In the genomic region with DNA sequence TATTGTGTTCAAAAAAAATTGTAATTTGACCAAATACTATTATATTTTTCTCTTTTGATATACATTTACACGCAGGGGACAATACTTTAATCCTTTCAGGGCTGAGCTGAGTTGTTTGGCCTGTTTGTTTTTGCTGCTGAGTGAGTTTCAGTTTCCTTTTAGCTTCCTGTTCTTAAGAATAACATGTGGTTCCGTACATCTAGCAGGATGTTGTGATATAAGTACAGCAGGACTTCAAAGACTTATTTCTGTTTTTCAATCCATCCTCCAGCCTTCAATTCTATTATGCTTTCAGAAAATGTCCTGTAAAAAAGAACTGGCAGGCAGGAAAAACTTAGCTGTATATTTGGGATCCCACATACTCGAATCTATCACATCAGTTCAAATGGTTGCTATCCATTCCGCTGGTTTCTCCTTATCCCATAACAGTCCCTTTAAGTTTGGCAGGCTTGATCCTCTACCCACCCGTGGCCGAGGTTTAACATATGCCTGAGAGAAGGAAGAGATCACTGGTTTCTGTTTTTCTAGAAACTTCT, we compare ENCODE assay signal across 8 cellular contexts.
A peak's percentile ranks its signal among the peaks of the same experiment; 100 is the strongest.
DNase-seq lines count a peak whose midpoint lies in the region; ATAC-seq and TF ChIP-seq lines count a peak whose summit lies in the region.

No MANE protein-coding gene starts in this region.

- WGBS in SK-N-SH (ENCODE audit: low lambda C conversion rate) = 49% methylated on average over 6 of the region's 6 CpGs

- no peaks in the 10 kb centered on the region; the same call in 1 of the 2 replicates for H3K9me2 ChIP-seq in SK-N-SH

- H3K27ac ChIP-seq in SK-N-SH (ENCODE audit: low read depth in 2 of 2, low read length in 1 of 2) = no peak overlapping the region
- H3K27ac ChIP-seq in skeletal muscle tissue (ENCODE audit: low read depth, low read length) = peak overlapping the region; percentile 37

- peak overlapping the region; percentile 68 for H2AFZ ChIP-seq in SK-N-SH (ENCODE audit: low read depth)

- no peaks in the 10 kb centered on the region for H4K20me1 ChIP-seq in SK-N-SH (ENCODE audit: insufficient read depth)

- H3K4me3 ChIP-seq in SK-N-SH (ENCODE audit: low read depth in 2 of 2, low read length in 1 of 2) (peak overlapping the region in 1 of 2 experiments; percentile 26; a peak in 1 of 4 replicates), fibroblast of the aortic adventitia (ENCODE audit: low read depth, low read length) (no peak overlapping the region), skeletal muscle tissue (ENCODE audit: low read length in 3 of 3) (peak overlapping the region in 1 of 3 donors; percentile 0)

- H3K4me1 ChIP-seq in SK-N-SH (ENCODE audit: control insufficient read depth in 1 of 2, insufficient read depth in 2 of 2, low read depth in 1 of 2, low read length in 1 of 2) (no peaks in the 10 kb centered on the region; a peak in 1 of 4 replicates), skeletal muscle tissue (ENCODE audit: control insufficient read depth in 3 of 3, insufficient read depth in 3 of 3, low read length in 3 of 3) (no peaks in the 10 kb centered on the region)

- H3K27me3 ChIP-seq in SK-N-SH (ENCODE audit: insufficient read depth) = no peaks in the 10 kb centered on the region
- no peaks in the 10 kb centered on the region for H3K27me3 ChIP-seq in skeletal muscle tissue (ENCODE audit: control insufficient read depth in 3 of 3, insufficient read depth in 3 of 3, low read length in 3 of 3)

- DNase-seq in A172 (ENCODE audit: low spot score) (peak; percentile 42), SK-N-SH (no peak), fibroblast of the aortic adventitia (ENCODE audit: low read depth) (peak; percentile 29), NOMO-1 treated with dmso at 0.1 percent for 144 hours (lab: John Stamatoyannopoulos, UW; ENCODE audit: unreplicated experiment) (no peak), mesenteric fat pad (ENCODE audit: low spot score) (no peak)

- no peak overlapping the region; the same call in 1 of the 2 replicates for H3K4me2 ChIP-seq in SK-N-SH

- H3K79me2 ChIP-seq in SK-N-SH (ENCODE audit: insufficient read depth) = no peaks in the 10 kb centered on the region

- H3K9ac ChIP-seq in SK-N-SH (no peak overlapping the region), skeletal muscle tissue (ENCODE audit: low read depth in 1 of 3, low read length in 3 of 3) (no peak overlapping the region)

- TF ChIP-seq CTCF in SK-N-SH (IDR thresholded peaks at IDR 0.05) (no peak), fibroblast of the aortic adventitia (IDR thresholded peaks at IDR 0.05; ENCODE audit: insufficient read depth, low read length) (no peak)

- H3K9me3 ChIP-seq in SK-N-SH (peaks cover 5% of the 10 kb centered on the region; the same call in 1 of the 2 replicates), skeletal muscle tissue (ENCODE audit: control insufficient read depth in 3 of 3, low read length in 3 of 3) (no peaks in the 10 kb centered on the region)

- no peak for TF ChIP-seq RAD21 in SK-N-SH (IDR thresholded peaks at IDR 0.05; ENCODE audit: low read length)

- POLR2A ChIA-PET in SK-N-SH (lab: Yijun Ruan, JAX) = no interaction called here

- no peaks in the 10 kb centered on the region for H3F3A ChIP-seq in SK-N-SH (replicated peaks; ENCODE audit: insufficient read depth)

- no peaks in the 10 kb centered on the region for H3K36me3 ChIP-seq in SK-N-SH (replicated peaks in 1 of 2; ENCODE audit: control insufficient read depth in 1 of 2, insufficient read depth in 2 of 2, low read length in 1 of 2)
- H3K36me3 ChIP-seq in skeletal muscle tissue (ENCODE audit: control insufficient read depth in 3 of 3, insufficient read depth in 3 of 3, low read length in 3 of 3) = no peaks in the 10 kb centered on the region

- CTCF ChIA-PET in SK-N-SH (lab: Yijun Ruan, JAX) = no interaction called here

- TF ChIP-seq EP300 in SK-N-SH (IDR thresholded peaks at IDR 0.05; ENCODE audit: borderline replicate concordance in 1 of 2, low read depth in 1 of 2, low read length in 1 of 2) = no peak

- ATAC-seq in GM19023 (IDR thresholded peaks at IDR 0.05; ENCODE audit: unreplicated experiment) (peak; percentile 96), HG03139 (IDR thresholded peaks at IDR 0.05; ENCODE audit: unreplicated experiment) (peak; percentile 100)

TF ChIP-seq in SK-N-SH, 30 proteins besides CTCF, POLR2A, EP300 and RAD21:
- TF ChIP-seq FOSL2 (IDR thresholded peaks at IDR 0.05; ENCODE audit: borderline replicate concordance, low read depth) = no peak
- no peak for TF ChIP-seq FOXM1 (IDR thresholded peaks at IDR 0.05; ENCODE audit: low read depth)
- no peak for TF ChIP-seq MXI1 (IDR thresholded peaks at IDR 0.05; ENCODE audit: low read depth, low read length)
- TF ChIP-seq RFX5 (IDR thresholded peaks at IDR 0.05; ENCODE audit: low read length) = no peak
- no peak for TF ChIP-seq EZH2phosphoT487 (IDR thresholded peaks at IDR 0.05; ENCODE audit: borderline replicate concordance, low read depth)
- TF ChIP-seq, protein P1, sequence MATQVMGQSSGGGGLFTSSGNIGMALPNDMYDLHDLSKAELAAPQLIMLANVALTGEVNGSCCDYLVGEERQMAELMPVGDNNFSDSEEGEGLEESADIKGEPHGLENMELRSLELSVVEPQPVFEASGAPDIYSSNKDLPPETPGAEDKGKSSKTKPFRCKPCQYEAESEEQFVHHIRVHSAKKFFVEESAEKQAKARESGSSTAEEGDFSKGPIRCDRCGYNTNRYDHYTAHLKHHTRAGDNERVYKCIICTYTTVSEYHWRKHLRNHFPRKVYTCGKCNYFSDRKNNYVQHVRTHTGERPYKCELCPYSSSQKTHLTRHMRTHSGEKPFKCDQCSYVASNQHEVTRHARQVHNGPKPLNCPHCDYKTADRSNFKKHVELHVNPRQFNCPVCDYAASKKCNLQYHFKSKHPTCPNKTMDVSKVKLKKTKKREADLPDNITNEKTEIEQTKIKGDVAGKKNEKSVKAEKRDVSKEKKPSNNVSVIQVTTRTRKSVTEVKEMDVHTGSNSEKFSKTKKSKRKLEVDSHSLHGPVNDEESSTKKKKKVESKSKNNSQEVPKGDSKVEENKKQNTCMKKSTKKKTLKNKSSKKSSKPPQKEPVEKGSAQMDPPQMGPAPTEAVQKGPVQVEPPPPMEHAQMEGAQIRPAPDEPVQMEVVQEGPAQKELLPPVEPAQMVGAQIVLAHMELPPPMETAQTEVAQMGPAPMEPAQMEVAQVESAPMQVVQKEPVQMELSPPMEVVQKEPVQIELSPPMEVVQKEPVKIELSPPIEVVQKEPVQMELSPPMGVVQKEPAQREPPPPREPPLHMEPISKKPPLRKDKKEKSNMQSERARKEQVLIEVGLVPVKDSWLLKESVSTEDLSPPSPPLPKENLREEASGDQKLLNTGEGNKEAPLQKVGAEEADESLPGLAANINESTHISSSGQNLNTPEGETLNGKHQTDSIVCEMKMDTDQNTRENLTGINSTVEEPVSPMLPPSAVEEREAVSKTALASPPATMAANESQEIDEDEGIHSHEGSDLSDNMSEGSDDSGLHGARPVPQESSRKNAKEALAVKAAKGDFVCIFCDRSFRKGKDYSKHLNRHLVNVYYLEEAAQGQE (IDR thresholded peaks at IDR 0.05; ENCODE audit: low read depth, low read length) = no peak
- TF ChIP-seq CHD2 (IDR thresholded peaks at IDR 0.05; ENCODE audit: low read length, partially characterized antibody) = no peak
- TF ChIP-seq TCF12 (IDR thresholded peaks at IDR 0.05) = no peak
- no peak for TF ChIP-seq JUND (IDR thresholded peaks at IDR 0.05)
- no peak for TF ChIP-seq YY1 (IDR thresholded peaks at IDR 0.05; ENCODE audit: low read depth)
- no peak for TF ChIP-seq GABPA (IDR thresholded peaks at IDR 0.05; ENCODE audit: low read depth)
- TF ChIP-seq TAF1 (IDR thresholded peaks at IDR 0.05; ENCODE audit: borderline replicate concordance, low read depth, low read length) = no peak
- TF ChIP-seq GATA2 (CRISPR knock-in tag; IDR thresholded peaks at IDR 0.05) = no peak
- no peak for TF ChIP-seq RCOR1 (IDR thresholded peaks at IDR 0.05; ENCODE audit: low read length)
- no peak for TF ChIP-seq SMC3 (IDR thresholded peaks at IDR 0.05; ENCODE audit: low read depth, low read length)
- no peak for TF ChIP-seq SIN3A (IDR thresholded peaks at IDR 0.05; ENCODE audit: borderline replicate concordance, low read depth, low read length)

Comparison
In these comparisons a context has a peak if more than half of its experiments do, and no peak if none do; other contexts are left out.
1. DNase-seq: peak in A172 (single experiment) and fibroblast of the aortic adventitia (single experiment); none in SK-N-SH (single experiment), NOMO-1 treated with dmso at 0.1 percent for 144 hours (single experiment) and mesenteric fat pad (single experiment).